18 cellular contexts compared by ENCODE assay signal in the genomic region with DNA sequence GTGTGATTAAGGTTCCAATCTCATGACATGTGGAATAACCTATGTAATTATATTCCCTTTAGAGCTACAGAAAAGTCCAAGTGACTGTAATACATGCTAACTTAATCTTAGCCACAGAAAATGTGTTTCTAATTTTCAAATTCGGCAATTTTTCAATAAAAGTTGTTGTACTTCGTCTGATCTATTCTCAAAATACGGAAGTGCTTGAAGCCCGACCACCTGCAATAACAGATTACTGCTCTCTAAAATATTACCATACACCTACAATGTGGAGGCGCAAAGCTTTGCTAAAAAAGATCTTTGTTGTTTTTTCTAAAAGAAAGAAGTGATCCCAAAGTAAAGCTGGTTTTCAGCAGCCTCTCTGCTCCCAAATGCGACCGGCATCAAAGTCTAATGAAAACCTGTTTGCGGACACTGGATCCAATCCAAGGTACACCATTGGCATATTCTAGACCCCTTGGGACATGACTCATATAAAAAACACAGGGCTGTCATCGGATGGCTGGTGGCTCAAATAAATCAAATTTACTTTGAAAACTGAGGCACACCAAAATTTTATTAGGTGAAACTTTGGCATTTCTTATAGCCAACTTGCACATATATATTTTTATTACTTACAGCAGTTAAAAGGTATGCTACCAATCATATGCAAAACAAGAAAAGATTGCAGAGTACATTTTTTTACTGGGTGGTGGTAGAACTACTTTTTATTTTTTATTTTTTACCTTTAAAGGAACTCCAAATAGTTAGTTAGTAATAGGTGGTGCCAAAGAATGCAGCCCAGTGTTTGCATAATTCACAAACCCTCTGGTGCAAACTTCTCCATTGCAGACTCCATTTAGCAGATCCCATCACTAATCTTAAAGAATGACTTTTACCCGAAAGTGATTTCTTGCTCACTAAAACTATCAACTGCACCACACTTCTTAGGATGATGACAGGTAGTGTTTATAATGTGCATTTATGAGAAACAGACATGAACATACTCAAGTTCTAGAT.
DNase-seq lines count a peak whose midpoint lies in the region; ATAC-seq and TF ChIP-seq lines count a peak whose summit lies in the region.
"Had no signal": no experiment of that assay in that cellular context is flagged by ENCODE, and none has a peak within 500 bp of the region (broad histone marks: within the 10 kb centered on the region; RNA-seq: fewer than 3 reads in every experiment).

No MANE protein-coding gene starts in this region.

- ATAC-seq in HG02852 (IDR thresholded peaks at IDR 0.05; ENCODE audit: unreplicated experiment), result no peak
- ATAC-seq: activated naive CD4-positive, alpha-beta T cell treated with anti-CD3 and anti-CD28 coated beads, Interleukin-2, amount 50 U/mL, for 72 hours; effector memory CD8-positive, alpha-beta T cell had no signal

- TF ChIP-seq CTCF in choroid plexus epithelial cell (conservative IDR thresholded peaks at IDR 0.05; ENCODE audit: low read depth, low read length), result no peak

- DNase-seq in DMS 273 (lab: John Stamatoyannopoulos, UW; ENCODE audit: unreplicated experiment) (peak; percentile 2), DMS 273 treated with DMSO at 0.1 percent for 48 hours (lab: John Stamatoyannopoulos, UW) (no peak), NCI-H69 (lab: John Stamatoyannopoulos, UW) (peak; percentile 60), choroid plexus epithelial cell (ENCODE audit: low read depth) (peak; percentile 40), skeletal muscle cell (ENCODE audit: low read depth) (peak; percentile 55), NCI-H2081 treated with DMSO at 0.1 percent for 48 hours (lab: John Stamatoyannopoulos, UW) (no peak), NCI-H526 treated with DMSO at 0.1 percent for 48 hours (lab: John Stamatoyannopoulos, UW) (no peak)
- DNase-seq: activated CD4-positive, alpha-beta T cell treated with anti-CD3 and anti-CD28 coated beads, Interleukin-2, amount 10 ng/mL, durations not matched to agents 24 days and 14 days; effector memory CD8-positive, alpha-beta T cell; esophagus squamous epithelium; kidney glomerular epithelial cell; mesenchymal stem cell; NCI-H146; NCI-H82; nucleus accumbens; trophoblast cell had no signal

- H3K4me3 ChIP-seq in choroid plexus epithelial cell (ENCODE audit: low read depth, low read length), result no peak overlapping the region
- H3K4me3 ChIP-seq in skeletal muscle cell (ENCODE audit: low read depth, low read length), result no peak overlapping the region
- H3K4me3 ChIP-seq: esophagus squamous epithelium had no signal

Comparison
In these comparisons a context has a peak if more than half of its experiments do, and no peak if none do; other contexts are left out.
1. DNase-seq: peak in DMS 273 (single experiment), NCI-H69 (single experiment), choroid plexus epithelial cell (single experiment) and skeletal muscle cell (single experiment); none in DMS 273 treated with DMSO at 0.1 percent for 48 hours (single experiment), NCI-H2081 treated with DMSO at 0.1 percent for 48 hours (single experiment) and NCI-H526 treated with DMSO at 0.1 percent for 48 hours (single experiment).